Comparison of ENCODE assay signal across 18 cellular contexts in genomic region chr7:106612432-106612831, GRCh38. TPM values are rescaled to one million over a fixed set of nuclear protein-coding genes. Genes with fewer than 3 reads are reported as not detected.
DNase-seq lines count a peak whose midpoint lies in the region; ATAC-seq, FAIRE-seq and TF ChIP-seq lines count a peak whose summit lies in the region.
"Had no signal": no experiment of that assay in that cellular context is flagged by ENCODE, and none has a peak within 500 bp of the region (broad histone marks: within the 10 kb centered on the region; RNA-seq: fewer than 3 reads in every experiment).

No MANE protein-coding gene starts in this region.

- no peaks in the 10 kb centered on the region for H3K9me3 Mint-ChIP-seq in HFFc6
- peaks cover 0 to 2% (median 0%) of the 10 kb centered on the region in 6 donors for H3K9me3 Mint-ChIP-seq in immature natural killer cell

- H3K9me3 ChIP-seq in K562 (replicated peaks; ENCODE audit: control insufficient read depth, insufficient read depth, low read depth, low read length) (0 out of 2 replicates have a peak, but pooled peaks cover 3% of the 10 kb centered on the region), liver (ENCODE audit: control insufficient read depth in 4 of 4, low read length in 3 of 4) (peaks cover 0 to 2% (median 0%) of the 10 kb centered on the region in 4 donors), SK-N-SH (no peaks in the 10 kb centered on the region)

- H3K9ac ChIP-seq in K562 (ENCODE audit: insufficient read depth in 1 of 2, low read depth in 2 of 2, low read length in 2 of 2) (no peak overlapping the region), liver (ENCODE audit: low read depth in 1 of 2, low read length in 2 of 2) (no peak overlapping the region), SK-N-SH (no peak overlapping the region)
- H3K9ac ChIP-seq: BLaER1 treated with 17β-estradiol and CSF1 and Interleukin-3, amounts not matched to agents 10 nM and 100 nM had no signal

- TF ChIP-seq EP300 in K562 (IDR thresholded peaks at IDR 0.05; ENCODE audit: low read length), result no peak
- no peak for TF ChIP-seq EP300 in SK-N-SH (IDR thresholded peaks at IDR 0.05; ENCODE audit: borderline replicate concordance in 1 of 2, low read depth in 1 of 2, low read length in 1 of 2)

- in situ Hi-C loops in K562 (cut with MboI), result no loop called here

- no peaks in the 10 kb centered on the region for H3K27me3 ChIP-seq in ACC112 (ENCODE audit: insufficient read depth, low read length)
- H3K27me3 ChIP-seq in K562 (ENCODE audit: control insufficient read depth in 2 of 2, insufficient read depth in 2 of 2, low read length in 2 of 2), result no peaks in the 10 kb centered on the region
- H3K27me3 ChIP-seq in liver (ENCODE audit: control insufficient read depth in 4 of 4, insufficient read depth in 4 of 4, low read length in 3 of 4), result no peaks in the 10 kb centered on the region
- no peaks in the 10 kb centered on the region for H3K27me3 ChIP-seq in SK-N-SH (ENCODE audit: insufficient read depth)
- H3K27me3 ChIP-seq: BLaER1 treated with 17β-estradiol and CSF1 and Interleukin-3, amounts not matched to agents 10 nM and 100 nM had no signal

- H3K4me1 Mint-ChIP-seq in HFFc6 (ENCODE audit: low read depth), result peaks cover 3% of the 10 kb centered on the region
- H3K4me1 Mint-ChIP-seq in immature natural killer cell, result no peaks in the 10 kb centered on the region
- H3K4me1 Mint-ChIP-seq: CD4-positive, CD25-positive, alpha-beta regulatory T cell had no signal

- H3K4me1 ChIP-seq in ACC112 (ENCODE audit: control insufficient read depth, insufficient read depth, low read length, unreplicated experiment), result peaks cover 76% of the 10 kb centered on the region
- H3K4me1 ChIP-seq in K562 (replicated peaks in 1 of 2; ENCODE audit: control insufficient read depth in 2 of 2, insufficient read depth in 2 of 2, low read length in 2 of 2), result peaks cover 14 to 33% of the 10 kb centered on the region in 2 experiments
- H3K4me1 ChIP-seq in liver (ENCODE audit: control insufficient read depth in 4 of 4, insufficient read depth in 4 of 4, low read length in 3 of 4), result peaks cover 0 to 16% (median 5%) of the 10 kb centered on the region in 4 donors
- H3K4me1 ChIP-seq in SK-N-SH (ENCODE audit: control insufficient read depth in 1 of 2, insufficient read depth in 2 of 2, low read depth in 1 of 2, low read length in 1 of 2), result peaks cover 0 to 29% of the 10 kb centered on the region in 2 experiments; a peak in 3 of 4 replicates
- H3K4me1 ChIP-seq: BLaER1 treated with 17β-estradiol and CSF1 and Interleukin-3, amounts not matched to agents 10 nM and 100 nM had no signal

- H3K36me3 Mint-ChIP-seq in HFFc6 (ENCODE audit: low read depth) (peaks cover 16% of the 10 kb centered on the region), immature natural killer cell (no peaks in the 10 kb centered on the region)
- H3K36me3 Mint-ChIP-seq: CD4-positive, CD25-positive, alpha-beta regulatory T cell had no signal

- H3K9me2 ChIP-seq in SK-N-SH, result no peaks in the 10 kb centered on the region

- 29% methylated on average over 1 of the region's 1 CpG for WGBS in K562 (ENCODE audit: insufficient coverage, low coverage, missing lambda C conversion rate)
- WGBS in liver, result 92% methylated on average over 1 of the region's 1 CpG
- 56% methylated on average over 1 of the region's 1 CpG for WGBS in SK-N-SH (ENCODE audit: low lambda C conversion rate)

- H3K27me3 Mint-ChIP-seq in HFFc6 (ENCODE audit: insufficient read depth) (peaks cover 4% of the 10 kb centered on the region; the same call in 1 of the 2 replicates), immature natural killer cell (ENCODE audit: low read depth in 3 of 3) (peaks cover 2 to 9% (median 6%) of the 10 kb centered on the region in 3 donors)

- H3K79me2 ChIP-seq in ACC112 (ENCODE audit: control insufficient read depth, insufficient read depth, low read length, unreplicated experiment) (no peaks in the 10 kb centered on the region), K562 (ENCODE audit: control insufficient read depth, insufficient read depth, low read length) (no peaks in the 10 kb centered on the region), SK-N-SH (ENCODE audit: insufficient read depth) (no peaks in the 10 kb centered on the region)

- no peak for TF ChIP-seq POLR2A in K562 (conservative IDR thresholded peaks at IDR 0.05)

- H3K27ac Mint-ChIP-seq in HFFc6, result peak overlapping the region; percentile 87
- H3K27ac Mint-ChIP-seq in immature natural killer cell, result no peak overlapping the region
- H3K27ac Mint-ChIP-seq: CD4-positive, CD25-positive, alpha-beta regulatory T cell; GM23338 had no signal

- POLR2A ChIA-PET in K562 (lab: Yijun Ruan, JAX) (no interaction called here), SK-N-SH (lab: Yijun Ruan, JAX) (no interaction called here)

- H3K36me3 ChIP-seq in ACC112 (ENCODE audit: insufficient read depth, low read length) (no peaks in the 10 kb centered on the region), K562 (ENCODE audit: control insufficient read depth, insufficient read depth, low read length) (no peaks in the 10 kb centered on the region), liver (ENCODE audit: control insufficient read depth in 4 of 4, insufficient read depth in 3 of 4, low read depth in 1 of 4, low read length in 3 of 4) (no peaks in the 10 kb centered on the region), SK-N-SH (replicated peaks in 1 of 2; ENCODE audit: control insufficient read depth in 1 of 2, insufficient read depth in 2 of 2, low read length in 1 of 2) (no peaks in the 10 kb centered on the region)
- H3K36me3 ChIP-seq: BLaER1 treated with 17β-estradiol and CSF1 and Interleukin-3, amounts not matched to agents 10 nM and 100 nM had no signal

- FAIRE-seq in K562 (lab: Jason Lieb, UNC), result no peak
- FAIRE-seq: GM12878, GM18507, HTR-8/SVneo had no signal

- no peak for ATAC-seq in K562
- ATAC-seq: GM23338 had no signal

- peak overlapping the region; percentile 78 for H3K27ac ChIP-seq in ACC112 (ENCODE audit: low read depth, low read length)
- H3K27ac ChIP-seq in K562 (ENCODE audit: extremely low read depth, low read depth, low read length), result no peak overlapping the region
- peak overlapping the region; percentile 73 to 78 for H3K27ac ChIP-seq in liver (ENCODE audit: low read depth in 1 of 2, low read length in 2 of 2)
- H3K27ac ChIP-seq in SK-N-SH (ENCODE audit: low read depth in 2 of 2, low read length in 1 of 2), result no peak overlapping the region
- H3K27ac ChIP-seq: BLaER1 treated with 17β-estradiol and CSF1 and Interleukin-3, amounts not matched to agents 10 nM and 100 nM had no signal

- intact Hi-C loops in K562 (cut with micrococcal nuclease), result no loop called here

- TF ChIP-seq RAD21 in K562 (CRISPR knock-in tag; conservative IDR thresholded peaks at IDR 0.05 in 1 of 2, IDR thresholded peaks at IDR 0.05 in 1 of 2), result no peak
- TF ChIP-seq RAD21 in liver (IDR thresholded peaks at IDR 0.05), result no peak
- TF ChIP-seq RAD21 in SK-N-SH (IDR thresholded peaks at IDR 0.05; ENCODE audit: low read length), result no peak

- CTCF ChIA-PET in K562 (lab: Yijun Ruan, JAX; ENCODE audit: low intra/inter-chr PET ratio), result no interaction called here
- CTCF ChIA-PET in SK-N-SH (lab: Yijun Ruan, JAX), result interaction anchor here (0.9 to 1.7 kb wide), 2 partner anchors 11 to 436 kb away, joined by 3 to 5 read pairs; no protein-coding TSS in a partner anchor

- DNase-seq in HFFc6 (no peak), K562 (ENCODE audit: extremely low read depth in 1 of 4, low spot score in 3 of 4) (no peak), SK-N-SH (no peak), immature natural killer cell (no peak), COLO829 (ENCODE audit: low spot score) (no peak)
- no peak for DNase-seq in stimulated activated CD4-positive, alpha-beta T cell treated with anti-CD3 and anti-CD28 coated beads, Interleukin-15, amount 100 ng/mL, for 24 hours
- DNase-seq: 8988T; ACHN; CD4-positive, CD25-positive, alpha-beta regulatory T cell; DMS79; H7 had no signal

- no TSS peak for BruUV-seq in K562 (replicated peaks; lab: Mats Ljungman, UMichigan)

- no peak for TF ChIP-seq CTCF in HFFc6 (IDR thresholded peaks at IDR 0.05)
- TF ChIP-seq CTCF in K562 (IDR thresholded peaks at IDR 0.05 in 2 of 3, conservative IDR thresholded peaks at IDR 0.05 in 1 of 3; ENCODE audit: insufficient read depth in 2 of 3, low read depth in 1 of 3, low read length in 3 of 3), result no peak
- no peak for TF ChIP-seq CTCF in liver (IDR thresholded peaks at IDR 0.05; ENCODE audit: low read depth, low read length, missing input control)
- TF ChIP-seq CTCF in SK-N-SH (IDR thresholded peaks at IDR 0.05), result no peak

- H3K4me3 ChIP-seq in ACC112 (ENCODE audit: low read depth, low read length), result no peak overlapping the region
- no peak overlapping the region for H3K4me3 ChIP-seq in K562
- no peak overlapping the region for H3K4me3 ChIP-seq in liver (ENCODE audit: low read depth in 1 of 3, low read length in 3 of 3)
- H3K4me3 ChIP-seq in SK-N-SH (ENCODE audit: low read depth in 2 of 2, low read length in 1 of 2), result no peak overlapping the region
- H3K4me3 ChIP-seq: BLaER1 treated with 17β-estradiol and CSF1 and Interleukin-3, amounts not matched to agents 10 nM and 100 nM; GM12878; GM23338 had no signal

- H3K4me3 Mint-ChIP-seq in HFFc6 (no peak overlapping the region), immature natural killer cell (no peak overlapping the region)
- H3K4me3 Mint-ChIP-seq: CD4-positive, CD25-positive, alpha-beta regulatory T cell; GM23338 had no signal

- H3K4me2 ChIP-seq in K562 (ENCODE audit: insufficient read depth, low read length) (no peak overlapping the region), SK-N-SH (no peak overlapping the region)
- H3K4me2 ChIP-seq: BLaER1 treated with 17β-estradiol and CSF1 and Interleukin-3, amounts not matched to agents 10 nM and 100 nM; GM23338 had no signal

- no peaks in the 10 kb centered on the region for H3K9me1 ChIP-seq in K562 (ENCODE audit: control insufficient read depth, insufficient read depth, low read length)

- peaks cover 33% of the 10 kb centered on the region for H3F3A ChIP-seq in SK-N-SH (replicated peaks; ENCODE audit: insufficient read depth)

- peak overlapping the region; percentile 84 for H2AFZ ChIP-seq in ACC112 (ENCODE audit: low read length, unreplicated experiment)
- H2AFZ ChIP-seq in K562 (ENCODE audit: low read depth, low read length), result peak overlapping the region; percentile 5; the same call in 1 of the 2 replicates
- H2AFZ ChIP-seq in SK-N-SH (ENCODE audit: low read depth), result no peak overlapping the region
- H2AFZ ChIP-seq: GM23338 had no signal

- no peaks in the 10 kb centered on the region for H4K20me1 ChIP-seq in K562 (replicated peaks; ENCODE audit: control insufficient read depth, insufficient read depth, low read length)
- no peaks in the 10 kb centered on the region for H4K20me1 ChIP-seq in SK-N-SH (ENCODE audit: insufficient read depth)
- H4K20me1 ChIP-seq: BLaER1 treated with 17β-estradiol and CSF1 and Interleukin-3, amounts not matched to agents 10 nM and 100 nM had no signal

RNA-seq across cellular contexts. Expression of gene CCDC71L, which starts 48.5 kb away (rescaled TPM):
- total RNA-seq in HFFc6 (2021; fragmentation: NEBNext Ultra II Directional; extraction: Animal tissue kit (Norgen Biotek cat#: 25700)), result 100 to 1,000 TPM; 109 to 154 (median 119) TPM
- 17.4 and 20.0 TPM in 2 replicates for total RNA-seq in K562 (2011; cell fraction: chromatin; rRNA removed; ENCODE audit: low replicate concordance)
- total RNA-seq in K562 (2011; cell fraction: nucleolus; rRNA removed), result 19.7 and 20.5 TPM in 2 replicates
- 23.1 and 28.9 TPM in 2 replicates for total RNA-seq in K562 (2011; cell fraction: nucleoplasm; rRNA removed)
- total RNA-seq in K562 (2014; rRNA removed) (78.7 and 83.9 TPM in 2 replicates), K562 (2014; rRNA removed; fragmentation: Illumina TruSeq; extraction: Trizol) (26.2 and 32.8 TPM in 2 replicates), K562 (2015; rRNA removed; fragmentation: Illumina TruSeq; extraction: Trizol) (21.3 and 22.2 TPM in 2 replicates), K562 (2021) (96.1 and 108 TPM in 2 replicates), liver (10 to 100 TPM; 12.8 to 16.6 TPM)
- polyA plus RNA-seq in K562 (2011; rRNA removed) (16.0 and 25.4 TPM in 2 replicates), K562 (2014; fragmentation: Illumina TruSeq; extraction: Trizol) (23.2 and 39.7 TPM in 2 replicates), K562 (2014; fragmentation: Nextera tagmentation; extraction: Ambion mirVana) (1 to 10 TPM; 5.7 to 7.7 TPM), K562 (2014; rRNA removed) (59.1 and 61.3 TPM in 2 replicates), liver (10 to 100 TPM in 1 of 2 donors, 1 to 10 TPM in 1; 7.4 to 11.7 TPM), SK-N-SH (2012; rRNA removed) (25.8 and 30.0 TPM in 2 replicates), immature natural killer cell (1 to 10 TPM; 2.0 to 5.4 (median 4.6) TPM)
- 20.8 and 43.7 TPM in 2 replicates for polyA plus RNA-seq in K562 (2011; cell fraction: cytosol; rRNA removed)
- polyA plus RNA-seq in K562 (2011; cell fraction: nucleus; rRNA removed), result 17.5 and 23.9 TPM in 2 replicates
- 59.3 and 80.9 TPM in 2 replicates for polyA plus RNA-seq in K562 (2012)
- polyA minus RNA-seq in K562 (2011; rRNA and poly(A)+ RNA removed), result 11.8 and 13.3 TPM in 2 replicates
- 14.5 and 18.4 TPM in 2 replicates for polyA minus RNA-seq in K562 (2011; cell fraction: cytosol; rRNA and poly(A)+ RNA removed)
- 16.4 and 23.1 TPM in 2 replicates for polyA minus RNA-seq in K562 (2011; cell fraction: nucleus; rRNA and poly(A)+ RNA removed)
- 27.8 and 31.4 TPM in 2 replicates for polyA plus RNA-seq in SK-N-SH (2012; cell fraction: cytosol; rRNA removed)
- polyA plus RNA-seq in SK-N-SH (2012; cell fraction: nucleus; rRNA removed), result 20.5 and 20.6 TPM in 2 replicates

Comparison
In these comparisons a context has a peak if more than half of its experiments do, and no peak if none do; other contexts are left out.
1. H3K27ac ChIP-seq: peak in ACC112 (single experiment) and liver (2 of 2); none in K562 (single experiment) and SK-N-SH (0 of 2).